In the genomic region with DNA sequence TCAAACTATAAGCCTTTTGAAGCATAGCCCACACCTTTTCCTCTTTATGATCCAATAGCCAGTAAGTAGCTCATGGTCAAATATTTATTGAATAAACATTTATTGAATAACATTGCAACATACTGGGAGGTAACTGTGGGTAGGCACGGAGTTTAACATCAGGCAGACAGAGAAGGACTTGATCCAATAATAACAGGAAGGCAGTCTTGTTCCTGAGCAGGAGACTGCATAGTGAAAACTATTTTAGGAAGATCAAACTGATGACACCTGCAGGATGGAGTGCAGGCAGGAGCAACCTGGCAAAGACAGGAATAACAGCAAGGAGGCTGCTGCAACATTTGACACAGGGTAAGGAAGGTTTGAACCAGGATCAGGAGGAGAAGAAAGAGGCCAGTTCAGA, we compare ENCODE assay signal across 13 cellular contexts. TPM values are rescaled to one million over a fixed set of nuclear protein-coding genes. Genes with fewer than 3 reads are reported as not detected.
A peak's percentile ranks its signal among the peaks of the same experiment; 100 is the strongest.
DNase-seq lines count a peak whose midpoint lies in the region; ATAC-seq, FAIRE-seq and TF ChIP-seq lines count a peak whose summit lies in the region.
"Had no signal": no experiment of that assay in that cellular context is flagged by ENCODE, and none has a peak within 500 bp of the region (broad histone marks: within the 10 kb centered on the region; RNA-seq: fewer than 3 reads in every experiment).

No MANE protein-coding gene starts in this region.

- no peaks in the 10 kb centered on the region for H4K20me1 ChIP-seq in endothelial cell of umbilical vein (replicated peaks; ENCODE audit: control insufficient read depth, extremely low read depth, insufficient read depth, low read length)

- H3K27ac ChIP-seq in endothelial cell of umbilical vein (ENCODE audit: insufficient read depth, low read depth, low read length) = no peak overlapping the region

- H3K9ac ChIP-seq in endothelial cell of umbilical vein (replicated peaks; ENCODE audit: extremely low read depth, insufficient read depth, low read length) = no peak overlapping the region
- H3K9ac ChIP-seq: SK-N-SH had no signal

- TF ChIP-seq CTCF in AG04449 (IDR thresholded peaks at IDR 0.05; ENCODE audit: insufficient read depth, low read length, missing control alignments) = no peak
- no peak for TF ChIP-seq CTCF in endothelial cell of umbilical vein (IDR thresholded peaks at IDR 0.05; ENCODE audit: extremely low read depth in 1 of 2, insufficient read depth in 1 of 2, low read depth in 1 of 2, low read length in 2 of 2)
- TF ChIP-seq CTCF in D721Med (IDR thresholded peaks at IDR 0.05; ENCODE audit: insufficient read depth, missing control alignments) = no peak

- H3K4me3 ChIP-seq in AG04449 (ENCODE audit: low read depth, low read length) (no peak overlapping the region), endothelial cell of umbilical vein (replicated peaks in 1 of 3; ENCODE audit: insufficient read depth in 1 of 3, low read depth in 1 of 3, low read length in 3 of 3) (no peak overlapping the region)

- FAIRE-seq in endothelial cell of umbilical vein (lab: Jason Lieb, UNC) = peak; percentile 74
- no peak for FAIRE-seq in D721Med (lab: Jason Lieb, UNC)
- no peak for FAIRE-seq in GM19239 (lab: Jason Lieb, UNC)
- FAIRE-seq: endometrium had no signal

- peaks cover 61% of the 10 kb centered on the region for H3K79me2 ChIP-seq in endothelial cell of umbilical vein (ENCODE audit: control insufficient read depth, insufficient read depth, low read length)

- peaks cover 0 to 2% of the 10 kb centered on the region in 2 experiments for H3K36me3 ChIP-seq in endothelial cell of umbilical vein (ENCODE audit: control insufficient read depth in 2 of 2, extremely low read depth in 1 of 2, insufficient read depth in 2 of 2, low read length in 2 of 2)

- TF ChIP-seq POLR2A in endothelial cell of umbilical vein (IDR thresholded peaks at IDR 0.05; ENCODE audit: low read depth, low read length) = no peak

- POLR2A ChIA-PET in AG04449 (lab: Yijun Ruan, JAX) = interaction anchor here (0.9 kb wide), 1 partner anchor 9 kb away, joined by 3 read pairs; no protein-coding TSS in a partner anchor
- POLR2A ChIA-PET in endothelial cell of umbilical vein (lab: Charles Lee) = no interaction called here

- H3K4me2 ChIP-seq in endothelial cell of umbilical vein (ENCODE audit: insufficient read depth, low read length) = no peak overlapping the region
- H3K4me2 ChIP-seq: SK-N-SH had no signal

- no peaks in the 10 kb centered on the region for H3K27me3 ChIP-seq in endothelial cell of umbilical vein (ENCODE audit: control insufficient read depth in 2 of 2, insufficient read depth in 2 of 2, low read length in 2 of 2)

- no peaks in the 10 kb centered on the region for H3K9me1 ChIP-seq in endothelial cell of umbilical vein (replicated peaks; ENCODE audit: control insufficient read depth, extremely low read depth, insufficient read depth, low read length)

- BruUV-seq in endothelial cell of umbilical vein (replicated peaks; lab: Mats Ljungman, UMichigan) = no TSS peak

- H3K4me1 ChIP-seq in endothelial cell of umbilical vein (ENCODE audit: control insufficient read depth, extremely low read depth, insufficient read depth, low read length) = peaks cover 5% of the 10 kb centered on the region

- CTCF ChIA-PET in AG04449 (lab: Yijun Ruan, JAX) (interaction anchor here (0.8 to 2.4 kb wide), 5 partner anchors 9 to 149 kb away, joined by 3 to 47 read pairs (median 3); no protein-coding TSS in a partner anchor), endothelial cell of umbilical vein (lab: Charles Lee) (interaction anchor here (1.5 kb wide), 1 partner anchor 8 kb away, joined by 5 read pairs; no protein-coding TSS in a partner anchor)

- DNase-seq in AG04449 (ENCODE audit: low read depth, low spot score) (peak; percentile 45), NCI-H2029 treated with DMSO at 0.1 percent for 48 hours (lab: John Stamatoyannopoulos, UW) (peak; percentile 5), endothelial cell of umbilical vein (ENCODE audit: low read depth, low spot score) (peak; percentile 74), lung microvascular endothelial cell (ENCODE audit: low read depth in 2 of 2) (peak; percentile 43 to 94), D721Med (ENCODE audit: insufficient read length, low spot score) (no peak), GM19239 (ENCODE audit: insufficient read length, low spot score) (no peak), NCI-H510A (lab: John Stamatoyannopoulos, UW) (no peak)
- DNase-seq: activated naive CD4-positive, alpha-beta T cell treated with anti-CD3 and anti-CD28 coated beads, Interleukin-2, amount 50 U/mL, for 16 hours; NCI-H1417 treated with DMSO at 0.1 percent for 48 hours; NCI-H748 treated with DMSO at 0.1 percent for 48 hours; SK-N-SH had no signal

- no peak overlapping the region for H2AFZ ChIP-seq in endothelial cell of umbilical vein (ENCODE audit: low read depth, low read length)

- H3K9me3 ChIP-seq in endothelial cell of umbilical vein (replicated peaks; ENCODE audit: control insufficient read depth, insufficient read depth, low read length) = no peaks in the 10 kb centered on the region
- H3K9me3 ChIP-seq: SK-N-SH had no signal

- no peak for ATAC-seq in HG02588 (IDR thresholded peaks at IDR 0.05; ENCODE audit: unreplicated experiment)

- intact Hi-C loops in endothelial cell of umbilical vein (cut with micrococcal nuclease) = no loop called here

- dilution Hi-C loops in endothelial cell of umbilical vein (cut with MboI; ENCODE audit: extremely low pct_ligation_motif_present, low sequenced_read_pairs) = no loop called here

TF ChIP-seq in endothelial cell of umbilical vein, 7 proteins besides CTCF, POLR2A, EP300 and RAD21 (continues in another document):
- TF ChIP-seq, protein P1, sequence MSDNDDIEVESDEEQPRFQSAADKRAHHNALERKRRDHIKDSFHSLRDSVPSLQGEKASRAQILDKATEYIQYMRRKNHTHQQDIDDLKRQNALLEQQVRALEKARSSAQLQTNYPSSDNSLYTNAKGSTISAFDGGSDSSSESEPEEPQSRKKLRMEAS (IDR thresholded peaks at IDR 0.05; ENCODE audit: insufficient read depth, insufficient read length) = no peak
- TF ChIP-seq MYC (IDR thresholded peaks at IDR 0.05; ENCODE audit: low read depth, low read length) (no peak), EZH2 (IDR thresholded peaks at IDR 0.05; ENCODE audit: borderline replicate concordance, low read depth, low read length, severe bottlenecking) (no peak)

RNA-seq across cellular contexts. Expression of gene DCTN1, which starts 3.1 kb away (rescaled TPM):
- total RNA-seq in endothelial cell of umbilical vein (165 and 170 TPM in 2 replicates), lung microvascular endothelial cell (95.2 and 117 TPM in 2 replicates)
- polyA plus RNA-seq in endothelial cell of umbilical vein = 120 and 130 TPM in 2 replicates
- polyA plus RNA-seq in endothelial cell of umbilical vein (2011; cell fraction: cytosol; rRNA removed) = 110 and 121 TPM in 2 replicates
- 166 and 178 TPM in 2 replicates for polyA plus RNA-seq in endothelial cell of umbilical vein (2011; cell fraction: nucleus; rRNA removed)
- polyA plus RNA-seq in endothelial cell of umbilical vein (2012) = 149 and 151 TPM in 2 replicates
- polyA minus RNA-seq in endothelial cell of umbilical vein = 220 and 227 TPM in 2 replicates
- 83.8 TPM for polyA minus RNA-seq in endothelial cell of umbilical vein (2011; cell fraction: cytosol; rRNA and poly(A)+ RNA removed)
- polyA minus RNA-seq in endothelial cell of umbilical vein (2011; cell fraction: nucleus; rRNA and poly(A)+ RNA removed) = 58.7 and 74.9 TPM in 2 replicates

RNA-seq across cellular contexts. Expression of gene C2orf81, which starts 38.2 kb away (rescaled TPM):
- total RNA-seq in endothelial cell of umbilical vein (0.51 and 0.71 TPM in 2 replicates), lung microvascular endothelial cell (under 0.01 TPM in 1 of 2 replicates, not detected in the other)
- polyA plus RNA-seq in endothelial cell of umbilical vein = 0.16 and 0.17 TPM in 2 replicates
- 0.07 and 0.13 TPM in 2 replicates for polyA plus RNA-seq in endothelial cell of umbilical vein (2011; cell fraction: cytosol; rRNA removed)
- polyA plus RNA-seq in endothelial cell of umbilical vein (2011; cell fraction: nucleus; rRNA removed) = 0.17 TPM in 1 of 2 replicates, not detected in the other
- polyA plus RNA-seq in endothelial cell of umbilical vein (2012) = 0.12 and 0.40 TPM in 2 replicates
- not detected in 2 replicates for polyA minus RNA-seq in endothelial cell of umbilical vein
- 1.0 TPM for polyA minus RNA-seq in endothelial cell of umbilical vein (2011; cell fraction: cytosol; rRNA and poly(A)+ RNA removed)
- polyA minus RNA-seq in endothelial cell of umbilical vein (2011; cell fraction: nucleus; rRNA and poly(A)+ RNA removed) = not detected in 2 replicates

RNA-seq across cellular contexts. Expression of gene WDR54, which starts 38.3 kb away (rescaled TPM):
- total RNA-seq in endothelial cell of umbilical vein (21.7 and 24.9 TPM in 2 replicates), lung microvascular endothelial cell (24.0 and 32.3 TPM in 2 replicates)
- polyA plus RNA-seq in endothelial cell of umbilical vein = 46.3 and 53.0 TPM in 2 replicates
- polyA plus RNA-seq in endothelial cell of umbilical vein (2011; cell fraction: cytosol; rRNA removed) = 32.1 and 36.6 TPM in 2 replicates
- 25.6 and 29.4 TPM in 2 replicates for polyA plus RNA-seq in endothelial cell of umbilical vein (2011; cell fraction: nucleus; rRNA removed)
- polyA plus RNA-seq in endothelial cell of umbilical vein (2012) = 18.2 and 22.5 TPM in 2 replicates
- polyA minus RNA-seq in endothelial cell of umbilical vein = 32.4 and 35.7 TPM in 2 replicates
- polyA minus RNA-seq in endothelial cell of umbilical vein (2011; cell fraction: cytosol; rRNA and poly(A)+ RNA removed) = 58.5 TPM
- polyA minus RNA-seq in endothelial cell of umbilical vein (2011; cell fraction: nucleus; rRNA and poly(A)+ RNA removed) = 5.0 and 5.5 TPM in 2 replicates

RNA-seq across cellular contexts. Expression of gene SLC4A5, which starts 40.0 kb away (rescaled TPM):
- total RNA-seq in endothelial cell of umbilical vein = 0.97 and 1.2 TPM in 2 replicates
- polyA plus RNA-seq in endothelial cell of umbilical vein = 0.12 and 0.21 TPM in 2 replicates
- 0.08 and 0.12 TPM in 2 replicates for polyA plus RNA-seq in endothelial cell of umbilical vein (2011; cell fraction: cytosol; rRNA removed)
- 0.37 and 2.0 TPM in 2 replicates for polyA plus RNA-seq in endothelial cell of umbilical vein (2011; cell fraction: nucleus; rRNA removed)
- polyA plus RNA-seq in endothelial cell of umbilical vein (2012) = 0.28 and 0.44 TPM in 2 replicates
- 0.59 and 0.61 TPM in 2 replicates for polyA minus RNA-seq in endothelial cell of umbilical vein
- polyA minus RNA-seq in endothelial cell of umbilical vein (2011; cell fraction: cytosol; rRNA and poly(A)+ RNA removed) = not detected
- polyA minus RNA-seq in endothelial cell of umbilical vein (2011; cell fraction: nucleus; rRNA and poly(A)+ RNA removed) = 1.2 and 2.2 TPM in 2 replicates
- total RNA-seq in lung microvascular endothelial cell = under 0.01 and 0.20 TPM in 2 replicates

RNA-seq across cellular contexts. Expression of gene RTKN, which starts 58.5 kb away (rescaled TPM):
- total RNA-seq in endothelial cell of umbilical vein (19.8 and 20.0 TPM in 2 replicates), lung microvascular endothelial cell (11.8 and 28.4 TPM in 2 replicates)
- polyA plus RNA-seq in endothelial cell of umbilical vein = 20.7 and 27.5 TPM in 2 replicates
- 11.3 and 13.3 TPM in 2 replicates for polyA plus RNA-seq in endothelial cell of umbilical vein (2011; cell fraction: cytosol; rRNA removed)
- 51.6 and 64.1 TPM in 2 replicates for polyA plus RNA-seq in endothelial cell of umbilical vein (2011; cell fraction: nucleus; rRNA removed)
- polyA plus RNA-seq in endothelial cell of umbilical vein (2012) = 7.1 and 11.5 TPM in 2 replicates
- polyA minus RNA-seq in endothelial cell of umbilical vein = 28.3 and 29.1 TPM in 2 replicates
- polyA minus RNA-seq in endothelial cell of umbilical vein (2011; cell fraction: cytosol; rRNA and poly(A)+ RNA removed) = 4.0 TPM
- polyA minus RNA-seq in endothelial cell of umbilical vein (2011; cell fraction: nucleus; rRNA and poly(A)+ RNA removed) = 14.6 and 21.6 TPM in 2 replicates

Comparison
In these comparisons a context has a peak if more than half of its experiments do, and no peak if none do; other contexts are left out.
1. DNase-seq: peak in AG04449 (single experiment), NCI-H2029 treated with DMSO at 0.1 percent for 48 hours (single experiment), endothelial cell of umbilical vein (single experiment) and lung microvascular endothelial cell (2 of 2); none in D721Med (single experiment), GM19239 (single experiment) and NCI-H510A (single experiment).